1 cellular context compared by ENCODE assay signal in genomic region chr5:37938086-37938852, GRCh38.
TF ChIP-seq lines count a peak whose summit lies in the region.

No MANE protein-coding gene starts in this region.

TF ChIP-seq in K562, 482 proteins besides CTCF, POLR2A, EP300 and RAD21 (continued from another document):
- TF ChIP-seq, protein P1, sequence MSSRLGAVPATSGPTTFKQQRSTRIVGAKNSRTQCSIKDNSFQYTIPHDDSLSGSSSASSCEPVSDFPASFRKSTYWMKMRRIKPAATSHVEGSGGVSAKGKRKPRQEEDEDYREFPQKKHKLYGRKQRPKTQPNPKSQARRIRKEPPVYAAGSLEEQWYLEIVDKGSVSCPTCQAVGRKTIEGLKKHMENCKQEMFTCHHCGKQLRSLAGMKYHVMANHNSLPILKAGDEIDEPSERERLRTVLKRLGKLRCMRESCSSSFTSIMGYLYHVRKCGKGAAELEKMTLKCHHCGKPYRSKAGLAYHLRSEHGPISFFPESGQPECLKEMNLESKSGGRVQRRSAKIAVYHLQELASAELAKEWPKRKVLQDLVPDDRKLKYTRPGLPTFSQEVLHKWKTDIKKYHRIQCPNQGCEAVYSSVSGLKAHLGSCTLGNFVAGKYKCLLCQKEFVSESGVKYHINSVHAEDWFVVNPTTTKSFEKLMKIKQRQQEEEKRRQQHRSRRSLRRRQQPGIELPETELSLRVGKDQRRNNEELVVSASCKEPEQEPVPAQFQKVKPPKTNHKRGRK (tag; IDR thresholded peaks at IDR 0.05): no peak
- TF ChIP-seq RCOR1 (IDR thresholded peaks at IDR 0.05; ENCODE audit: borderline replicate concordance in 1 of 2, low read depth in 2 of 2, low read length in 2 of 2) (no peak), GATAD2B (IDR thresholded peaks at IDR 0.05; ENCODE audit: borderline replicate concordance) (no peak), CHD1 (IDR thresholded peaks at IDR 0.05; ENCODE audit: low read length) (no peak), LARP7 (IDR thresholded peaks at IDR 0.05) (no peak), RBM25 (IDR thresholded peaks at IDR 0.05; ENCODE audit: low read depth, low read length, severe bottlenecking) (no peak), TAF15 (IDR thresholded peaks at IDR 0.05; ENCODE audit: low read depth, low read length) (no peak), GABPB1 (CRISPR knock-in tag; IDR thresholded peaks at IDR 0.05) (no peak), NFXL1 (CRISPR knock-in tag; IDR thresholded peaks at IDR 0.05) (no peak), ZNF311 (CRISPR knock-in tag; IDR thresholded peaks at IDR 0.05) (no peak), MCM5 (IDR thresholded peaks at IDR 0.05; ENCODE audit: low read depth) (no peak), WHSC1 (IDR thresholded peaks at IDR 0.05; ENCODE audit: low read length) (no peak)
- TF ChIP-seq, protein P2, sequence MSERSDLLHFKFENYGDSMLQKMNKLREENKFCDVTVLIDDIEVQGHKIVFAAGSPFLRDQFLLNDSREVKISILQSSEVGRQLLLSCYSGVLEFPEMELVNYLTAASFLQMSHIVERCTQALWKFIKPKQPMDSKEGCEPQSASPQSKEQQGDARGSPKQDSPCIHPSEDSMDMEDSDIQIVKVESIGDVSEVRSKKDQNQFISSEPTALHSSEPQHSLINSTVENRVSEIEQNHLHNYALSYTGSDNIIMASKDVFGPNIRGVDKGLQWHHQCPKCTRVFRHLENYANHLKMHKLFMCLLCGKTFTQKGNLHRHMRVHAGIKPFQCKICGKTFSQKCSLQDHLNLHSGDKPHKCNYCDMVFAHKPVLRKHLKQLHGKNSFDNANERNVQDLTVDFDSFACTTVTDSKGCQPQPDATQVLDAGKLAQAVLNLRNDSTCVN (CRISPR knock-in tag; IDR thresholded peaks at IDR 0.05): no peak
- TF ChIP-seq, protein P3, sequence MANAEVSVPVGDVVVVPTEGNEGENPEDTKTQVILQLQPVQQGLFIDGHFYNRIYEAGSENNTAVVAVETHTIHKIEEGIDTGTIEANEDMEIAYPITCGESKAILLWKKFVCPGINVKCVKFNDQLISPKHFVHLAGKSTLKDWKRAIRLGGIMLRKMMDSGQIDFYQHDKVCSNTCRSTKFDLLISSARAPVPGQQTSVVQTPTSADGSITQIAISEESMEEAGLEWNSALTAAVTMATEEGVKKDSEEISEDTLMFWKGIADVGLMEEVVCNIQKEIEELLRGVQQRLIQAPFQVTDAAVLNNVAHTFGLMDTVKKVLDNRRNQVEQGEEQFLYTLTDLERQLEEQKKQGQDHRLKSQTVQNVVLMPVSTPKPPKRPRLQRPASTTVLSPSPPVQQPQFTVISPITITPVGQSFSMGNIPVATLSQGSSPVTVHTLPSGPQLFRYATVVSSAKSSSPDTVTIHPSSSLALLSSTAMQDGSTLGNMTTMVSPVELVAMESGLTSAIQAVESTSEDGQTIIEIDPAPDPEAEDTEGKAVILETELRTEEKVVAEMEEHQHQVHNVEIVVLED (CRISPR knock-in tag; IDR thresholded peaks at IDR 0.05): no peak
